ENCODE assay signal across 2 cellular contexts in genomic region chr2:27029051-27029450, GRCh38.
A peak's percentile ranks its signal among the peaks of the same experiment; 100 is the strongest.
TF ChIP-seq lines count a peak whose summit lies in the region.

No MANE protein-coding gene starts in this region.

TF ChIP-seq in K562, 482 proteins besides CTCF, POLR2A, EP300 and RAD21:
- no peak for TF ChIP-seq NCOA4 (IDR thresholded peaks at IDR 0.05; ENCODE audit: partially characterized antibody)
- TF ChIP-seq ZNF354B (CRISPR knock-in tag; IDR thresholded peaks at IDR 0.05), result no peak
- no peak for TF ChIP-seq BDP1 (IDR thresholded peaks at IDR 0.05; ENCODE audit: insufficient read depth, insufficient read length)
- no peak for TF ChIP-seq NKRF (IDR thresholded peaks at IDR 0.05; ENCODE audit: borderline replicate concordance)
- peak in 1 of 2 experiments; percentile 39; a peak in 1 of 4 replicates for TF ChIP-seq KDM1A (IDR thresholded peaks at IDR 0.05)
- TF ChIP-seq RBM25 (IDR thresholded peaks at IDR 0.05; ENCODE audit: low read depth, low read length, severe bottlenecking), result peak; percentile 49
- TF ChIP-seq ZNF445 (CRISPR knock-in tag; IDR thresholded peaks at IDR 0.05; ENCODE audit: low read depth), result no peak
- TF ChIP-seq CTBP1 (IDR thresholded peaks at IDR 0.05; ENCODE audit: borderline replicate concordance), result no peak
- no peak for TF ChIP-seq HINFP (tag; conservative IDR thresholded peaks at IDR 0.05; ENCODE audit: low read depth)
- TF ChIP-seq MAX (CRISPR knock-in tag; IDR thresholded peaks at IDR 0.05), result no peak
- no peak for TF ChIP-seq NR2C2 (CRISPR knock-in tag; IDR thresholded peaks at IDR 0.05)
- 0 out of 2 replicates have a peak, but pooled peaks have one; percentile 29 for TF ChIP-seq NR2C2 (tag; IDR thresholded peaks at IDR 0.05)
- no peak for TF ChIP-seq ZNF3 (CRISPR knock-in tag; IDR thresholded peaks at IDR 0.05)
- TF ChIP-seq FOSL1 (tag; conservative IDR thresholded peaks at IDR 0.05), result peak; percentile 36; the same call in 1 of the 2 replicates
- TF ChIP-seq ATF3 (IDR thresholded peaks at IDR 0.05), result peak; percentile 24; the same call in 1 of the 2 replicates
- TF ChIP-seq ATF3 (CRISPR knock-in tag; conservative IDR thresholded peaks at IDR 0.05), result no peak
- no peak for TF ChIP-seq ETV5 (CRISPR knock-in tag; IDR thresholded peaks at IDR 0.05; ENCODE audit: low read depth)
- no peak for TF ChIP-seq ETV6 (IDR thresholded peaks at IDR 0.05; ENCODE audit: borderline replicate concordance in 1 of 2, low read depth in 2 of 2, low read length in 1 of 2)
- no peak for TF ChIP-seq ETV6 (CRISPR knock-in tag; IDR thresholded peaks at IDR 0.05; ENCODE audit: borderline replicate concordance)
- no peak for TF ChIP-seq EWSR1 (IDR thresholded peaks at IDR 0.05; ENCODE audit: borderline replicate concordance, low read depth, partially characterized antibody)
- no peak for TF ChIP-seq ZKSCAN3 (CRISPR knock-in tag; IDR thresholded peaks at IDR 0.05)
- TF ChIP-seq RBM34 (IDR thresholded peaks at IDR 0.05; ENCODE audit: borderline replicate concordance, insufficient read depth, low read length), result no peak
- TF ChIP-seq SOX6 (IDR thresholded peaks at IDR 0.05), result no peak
- TF ChIP-seq ZNF785 (CRISPR knock-in tag; IDR thresholded peaks at IDR 0.05), result no peak
- no peak for TF ChIP-seq TBL1XR1 (IDR thresholded peaks at IDR 0.05; ENCODE audit: low read length in 2 of 2)
- peak; percentile 96 for TF ChIP-seq ZNF121 (CRISPR knock-in tag; conservative IDR thresholded peaks at IDR 0.05)
- no peak for TF ChIP-seq ZNF507 (tag; conservative IDR thresholded peaks at IDR 0.05)
- TF ChIP-seq HMBOX1 (IDR thresholded peaks at IDR 0.05), result no peak

TF ChIP-seq in SK-N-SH, 30 proteins besides CTCF, POLR2A, EP300 and RAD21:
- TF ChIP-seq MEF2A (IDR thresholded peaks at IDR 0.05; ENCODE audit: borderline replicate concordance, low read depth) (no peak), SIN3A (IDR thresholded peaks at IDR 0.05; ENCODE audit: borderline replicate concordance, low read depth, low read length) (no peak)
